9 cellular contexts compared by ENCODE assay signal in genomic region chr1:94865369-94865768, GRCh38. TPM values are rescaled to one million over a fixed set of nuclear protein-coding genes. Genes with fewer than 3 reads are reported as not detected.
DNase-seq lines count a peak whose midpoint lies in the region; ATAC-seq, FAIRE-seq and TF ChIP-seq lines count a peak whose summit lies in the region.
"Had no signal": no experiment of that assay in that cellular context is flagged by ENCODE, and none has a peak within 500 bp of the region (broad histone marks: within the 10 kb centered on the region; RNA-seq: fewer than 3 reads in every experiment).

No MANE protein-coding gene starts in this region.

- peak overlapping the region; percentile 24; the same call in 1 of the 2 replicates for H3K9ac ChIP-seq in SK-N-SH
- no peak overlapping the region for H3K9ac ChIP-seq in fibroblast of lung (ENCODE audit: insufficient read depth, low read length)

- peaks cover 46% of the 10 kb centered on the region for H3K4me1 Mint-ChIP-seq in type B pancreatic cell (ENCODE audit: unreplicated experiment)

- H3K9me2 ChIP-seq in SK-N-SH, result no peaks in the 10 kb centered on the region

- H3K9me3 ChIP-seq in SK-N-SH, result no peaks in the 10 kb centered on the region
- no peaks in the 10 kb centered on the region for H3K9me3 ChIP-seq in fibroblast of lung (ENCODE audit: control insufficient read depth, insufficient read depth, low read depth, low read length)
- no peaks in the 10 kb centered on the region for H3K9me3 ChIP-seq in right lobe of liver

- no peak for FAIRE-seq in D721Med (lab: Jason Lieb, UNC)

- H3K4me1 ChIP-seq in SK-N-SH (ENCODE audit: control insufficient read depth in 1 of 2, insufficient read depth in 2 of 2, low read depth in 1 of 2, low read length in 1 of 2), result peaks cover 20 to 46% of the 10 kb centered on the region in 2 experiments
- peaks cover 32% of the 10 kb centered on the region for H3K4me1 ChIP-seq in fibroblast of lung (ENCODE audit: control insufficient read depth, extremely low read depth, insufficient read depth, low read length)
- no peaks in the 10 kb centered on the region for H3K4me1 ChIP-seq in right lobe of liver

- H3F3A ChIP-seq in SK-N-SH (replicated peaks; ENCODE audit: insufficient read depth), result peaks cover 42% of the 10 kb centered on the region

- POLR2A ChIA-PET in SK-N-SH (lab: Yijun Ruan, JAX), result no interaction called here

- no peak for TF ChIP-seq CTCF in SK-N-SH (IDR thresholded peaks at IDR 0.05)
- no peak for TF ChIP-seq CTCF in fibroblast of lung (conservative IDR thresholded peaks at IDR 0.05 in 1 of 2, IDR thresholded peaks at IDR 0.05 in 1 of 2; ENCODE audit: low read depth in 1 of 2, low read length in 2 of 2)
- no peak for TF ChIP-seq CTCF in type B pancreatic cell (conservative IDR thresholded peaks at IDR 0.05)
- no peak for TF ChIP-seq CTCF in D721Med (IDR thresholded peaks at IDR 0.05; ENCODE audit: insufficient read depth, missing control alignments)
- no peak for TF ChIP-seq CTCF in right lobe of liver (IDR thresholded peaks at IDR 0.05)

- intact Hi-C loops in right lobe of liver (cut with DNase I), result loop anchor here in 1 of 2 donors (10.0 kb wide), 1 partner anchor 169 kb away; no protein-coding TSS in a partner anchor

- no peak for DNase-seq in SK-N-SH
- peak; percentile 72 to 87 for DNase-seq in fibroblast of lung (ENCODE audit: low read depth in 2 of 2)
- DNase-seq in myocyte (ENCODE audit: low read depth), result peak; percentile 93
- DNase-seq in type B pancreatic cell (ENCODE audit: extremely low spot score, unreplicated experiment), result no peak
- DNase-seq in D721Med (ENCODE audit: insufficient read length, low spot score), result no peak
- DNase-seq in right lobe of liver, result no peak
- DNase-seq: NCI-H1436 treated with DMSO at 0.1 percent for 48 hours had no signal

- 78% methylated on average over 4 of the region's 4 CpGs for WGBS in SK-N-SH (ENCODE audit: low lambda C conversion rate)
- 91% methylated on average over 4 of the region's 4 CpGs for WGBS in right lobe of liver (ENCODE audit: insufficient coverage, low coverage, low lambda C conversion rate, missing lambda C conversion rate)

- H3K4me2 ChIP-seq in SK-N-SH, result peak overlapping the region; percentile 41; the same call in 1 of the 2 replicates
- H3K4me2 ChIP-seq in fibroblast of lung (ENCODE audit: extremely low read depth, insufficient read depth, low read length), result peak overlapping the region; percentile 59

- H2AFZ ChIP-seq in SK-N-SH (ENCODE audit: low read depth) (no peak overlapping the region), fibroblast of lung (ENCODE audit: low read length) (no peak overlapping the region)

- TF ChIP-seq RAD21 in SK-N-SH (IDR thresholded peaks at IDR 0.05; ENCODE audit: low read length), result no peak

- H3K79me2 ChIP-seq in SK-N-SH (ENCODE audit: insufficient read depth), result no peaks in the 10 kb centered on the region
- H3K79me2 ChIP-seq in fibroblast of lung (ENCODE audit: control insufficient read depth, insufficient read depth, low read length), result no peaks in the 10 kb centered on the region

- H3K36me3 ChIP-seq in SK-N-SH (replicated peaks in 1 of 2; ENCODE audit: control insufficient read depth in 1 of 2, insufficient read depth in 2 of 2, low read length in 1 of 2), result no peaks in the 10 kb centered on the region
- no peaks in the 10 kb centered on the region for H3K36me3 ChIP-seq in fibroblast of lung (ENCODE audit: control insufficient read depth, insufficient read depth, low read length)
- H3K36me3 ChIP-seq in right lobe of liver, result no peaks in the 10 kb centered on the region

- H3K27me3 Mint-ChIP-seq in type B pancreatic cell, result no peaks in the 10 kb centered on the region

- peak overlapping the region; percentile 26 for H3K4me3 Mint-ChIP-seq in type B pancreatic cell

- no peaks in the 10 kb centered on the region for H3K9me3 Mint-ChIP-seq in type B pancreatic cell

- no peak for TF ChIP-seq EP300 in SK-N-SH (IDR thresholded peaks at IDR 0.05; ENCODE audit: borderline replicate concordance in 1 of 2, low read depth in 1 of 2, low read length in 1 of 2)

- H3K27ac Mint-ChIP-seq in type B pancreatic cell, result peak overlapping the region; percentile 97

- no peak for TF ChIP-seq POLR2A in right lobe of liver (IDR thresholded peaks at IDR 0.05)

- no peak overlapping the region for H3K4me3 ChIP-seq in SK-N-SH (ENCODE audit: low read depth in 2 of 2, low read length in 1 of 2)
- peak overlapping the region in 1 of 4 experiments; percentile 32 for H3K4me3 ChIP-seq in fibroblast of lung (replicated peaks in 1 of 4; ENCODE audit: control extremely low read depth in 1 of 4, insufficient read depth in 1 of 4, low read depth in 3 of 4, low read length in 4 of 4)
- no peak overlapping the region for H3K4me3 ChIP-seq in right lobe of liver

- CTCF ChIA-PET in SK-N-SH (lab: Yijun Ruan, JAX), result interaction anchor here (0.6 to 7.0 kb wide), 8 partner anchors 11 to 178 kb away, joined by 3 to 41 read pairs (median 3); no protein-coding TSS in a partner anchor

- H3K27ac ChIP-seq in SK-N-SH (ENCODE audit: low read depth in 2 of 2, low read length in 1 of 2), result peak overlapping the region; percentile 90 to 98
- peak overlapping the region; percentile 94 for H3K27ac ChIP-seq in fibroblast of lung (ENCODE audit: insufficient read depth, low read length)
- H3K27ac ChIP-seq in right lobe of liver, result peak overlapping the region in 1 of 3 donors; percentile 47

- H3K27me3 ChIP-seq in SK-N-SH (ENCODE audit: insufficient read depth) (no peaks in the 10 kb centered on the region), fibroblast of lung (ENCODE audit: control insufficient read depth, insufficient read depth, low read length) (no peaks in the 10 kb centered on the region), right lobe of liver (no peaks in the 10 kb centered on the region)

- peaks cover 10% of the 10 kb centered on the region for H3K36me3 Mint-ChIP-seq in type B pancreatic cell

- no peaks in the 10 kb centered on the region for H4K20me1 ChIP-seq in SK-N-SH (ENCODE audit: insufficient read depth)
- no peaks in the 10 kb centered on the region for H4K20me1 ChIP-seq in fibroblast of lung (ENCODE audit: control insufficient read depth, extremely low read depth, insufficient read depth, low read length)

- no peak for ATAC-seq in GM21825 (IDR thresholded peaks at IDR 0.05; ENCODE audit: unreplicated experiment)
- no peak for ATAC-seq in right lobe of liver
- no peak for ATAC-seq in HG03521 (IDR thresholded peaks at IDR 0.05; ENCODE audit: unreplicated experiment)

TF ChIP-seq in SK-N-SH, 30 proteins besides CTCF, POLR2A, EP300 and RAD21 (continues in another document):
- TF ChIP-seq USF1 (IDR thresholded peaks at IDR 0.05; ENCODE audit: borderline replicate concordance, low read depth) (no peak), REST (IDR thresholded peaks at IDR 0.05; ENCODE audit: low read depth, low read length) (no peak), GABPA (IDR thresholded peaks at IDR 0.05; ENCODE audit: low read depth) (no peak)
- TF ChIP-seq, protein P1, sequence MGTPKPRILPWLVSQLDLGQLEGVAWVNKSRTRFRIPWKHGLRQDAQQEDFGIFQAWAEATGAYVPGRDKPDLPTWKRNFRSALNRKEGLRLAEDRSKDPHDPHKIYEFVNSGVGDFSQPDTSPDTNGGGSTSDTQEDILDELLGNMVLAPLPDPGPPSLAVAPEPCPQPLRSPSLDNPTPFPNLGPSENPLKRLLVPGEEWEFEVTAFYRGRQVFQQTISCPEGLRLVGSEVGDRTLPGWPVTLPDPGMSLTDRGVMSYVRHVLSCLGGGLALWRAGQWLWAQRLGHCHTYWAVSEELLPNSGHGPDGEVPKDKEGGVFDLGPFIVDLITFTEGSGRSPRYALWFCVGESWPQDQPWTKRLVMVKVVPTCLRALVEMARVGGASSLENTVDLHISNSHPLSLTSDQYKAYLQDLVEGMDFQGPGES (IDR thresholded peaks at IDR 0.05; ENCODE audit: low read depth, low read length), result no peak

RNA-seq across cellular contexts. Expression of gene SLC44A3, which starts 45.2 kb away (rescaled TPM):
- 2.6 and 4.4 TPM in 2 replicates for polyA plus RNA-seq in SK-N-SH (2012; rRNA removed)
- 3.8 and 4.0 TPM in 2 replicates for polyA plus RNA-seq in SK-N-SH (2012; cell fraction: cytosol; rRNA removed)
- 2.8 and 4.4 TPM in 2 replicates for polyA plus RNA-seq in SK-N-SH (2012; cell fraction: nucleus; rRNA removed)
- 6.2 and 9.7 TPM in 2 replicates for total RNA-seq in fibroblast of lung
- 2.0 and 3.9 TPM in 2 replicates for polyA plus RNA-seq in fibroblast of lung
- 1.2 and 2.2 TPM in 2 replicates for polyA plus RNA-seq in fibroblast of lung (2012)
- polyA minus RNA-seq in fibroblast of lung (ENCODE audit: low replicate concordance), result 0.30 and 4.2 TPM in 2 replicates
- total RNA-seq in myocyte, result 1.6 and 2.2 TPM in 2 replicates
- 2.8 TPM for polyA plus RNA-seq in myocyte (2012)
- total RNA-seq in type B pancreatic cell (ENCODE audit: low replicate concordance), result 19.5 and 33.9 TPM in 2 replicates
- 1 to 10 TPM; 1.9 to 8.7 (median 7.4) TPM for total RNA-seq in right lobe of liver

Comparison
In these comparisons a context has a peak if more than half of its experiments do, and no peak if none do; other contexts are left out.
1. DNase-seq: peak in fibroblast of lung (2 of 2) and myocyte (single experiment); none in SK-N-SH (single experiment), type B pancreatic cell (single experiment), D721Med (single experiment) and right lobe of liver (0 of 3).